8 cellular contexts compared by ENCODE assay signal in the genomic region with DNA sequence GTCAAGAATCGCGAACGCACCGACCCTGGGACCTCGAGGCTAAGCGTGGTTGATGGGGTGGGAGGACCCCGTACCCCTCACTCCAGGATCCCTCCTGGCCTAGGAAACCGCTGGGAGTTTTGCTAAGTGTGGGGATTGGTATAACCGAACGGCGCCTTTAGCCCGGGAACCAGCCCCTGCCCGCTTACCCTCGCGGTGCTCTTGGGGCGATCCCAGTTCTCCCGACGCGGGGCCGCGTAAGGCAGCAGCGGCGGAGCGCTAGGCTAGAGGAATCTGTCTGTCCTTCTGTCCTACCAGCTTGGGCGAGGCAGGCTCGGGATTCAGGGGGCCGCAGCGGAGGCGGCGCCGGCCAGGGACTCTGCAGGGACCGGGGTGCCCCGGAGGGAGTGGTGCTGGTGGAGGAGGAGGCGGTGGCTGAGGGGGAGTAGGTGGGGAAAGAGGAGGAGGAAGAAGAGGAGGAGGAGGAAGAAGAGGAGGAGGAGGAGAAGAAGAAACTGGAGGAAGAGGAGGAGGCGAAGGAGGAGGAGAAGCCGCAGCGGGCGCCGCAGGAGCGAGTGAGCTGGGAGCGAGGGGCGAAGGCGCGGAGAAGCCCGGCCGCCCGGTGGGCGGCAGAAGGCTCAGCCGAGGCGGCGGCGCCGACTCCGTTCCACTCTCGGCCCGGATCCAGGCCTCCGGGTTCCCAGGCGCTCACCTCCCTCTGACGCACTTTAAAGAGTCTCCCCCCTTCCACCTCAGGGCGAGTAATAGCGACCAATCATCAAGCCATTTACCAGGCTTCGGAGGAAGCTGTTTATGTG. TPM values are rescaled to one million over a fixed set of nuclear protein-coding genes. Genes with fewer than 3 reads are reported as not detected.
A peak's percentile ranks its signal among the peaks of the same experiment; 100 is the strongest.
DNase-seq lines count a peak whose midpoint lies in the region; ATAC-seq, FAIRE-seq and TF ChIP-seq lines count a peak whose summit lies in the region.

No MANE protein-coding gene starts in this region.

- DNase-seq in BE2C (peak; percentile 45), bronchial epithelial cell (ENCODE audit: low read depth) (peak; percentile 10), kidney glomerular epithelial cell (lab: John Stamatoyannopoulos, UW) (peak; percentile 92), vagina (ENCODE audit: extremely low spot score in 2 of 2) (no peak), SKM-1 (lab: John Stamatoyannopoulos, UW; ENCODE audit: unreplicated experiment) (no peak)
- no peak for DNase-seq in effector memory CD4-positive, alpha-beta T cell

- H3K4me1 ChIP-seq in BE2C (no peaks in the 10 kb centered on the region), HUES6 (ENCODE audit: control insufficient read depth, insufficient read depth, low read length) (peaks cover 32% of the 10 kb centered on the region), vagina (peaks cover 51% of the 10 kb centered on the region)
- H3K4me1 ChIP-seq in effector memory CD4-positive, alpha-beta T cell (ENCODE audit: control insufficient read depth, insufficient read depth, low read length, poor library complexity, severe bottlenecking): peaks cover 10% of the 10 kb centered on the region

- no peaks in the 10 kb centered on the region for H3K9me3 ChIP-seq in BE2C
- H3K9me3 ChIP-seq in HUES6 (ENCODE audit: control insufficient read depth, insufficient read depth, low read depth, low read length): no peaks in the 10 kb centered on the region
- H3K9me3 ChIP-seq in vagina: no peaks in the 10 kb centered on the region
- no peaks in the 10 kb centered on the region for H3K9me3 ChIP-seq in effector memory CD4-positive, alpha-beta T cell (ENCODE audit: control insufficient read depth, low read length)

- H3K4me3 ChIP-seq in BE2C (ENCODE audit: low read depth, low read length): peak overlapping the region; percentile 11; the same call in 1 of the 2 replicates
- H3K4me3 ChIP-seq in HUES6 (ENCODE audit: low read depth, low read length): peak overlapping the region; percentile 63
- H3K4me3 ChIP-seq in bronchial epithelial cell (ENCODE audit: low read depth, low read length): no peak overlapping the region
- peak overlapping the region; percentile 38 to 54 for H3K4me3 ChIP-seq in vagina
- H3K4me3 ChIP-seq in effector memory CD4-positive, alpha-beta T cell (ENCODE audit: insufficient read depth, low read depth, low read length, poor library complexity, severe bottlenecking): no peak overlapping the region

- no peaks in the 10 kb centered on the region for H3K36me3 ChIP-seq in BE2C
- no peaks in the 10 kb centered on the region for H3K36me3 ChIP-seq in HUES6 (ENCODE audit: control insufficient read depth, insufficient read depth, low read length)
- no peaks in the 10 kb centered on the region for H3K36me3 ChIP-seq in bronchial epithelial cell (ENCODE audit: control insufficient read depth, insufficient read depth, low read length)
- no peaks in the 10 kb centered on the region for H3K36me3 ChIP-seq in vagina
- H3K36me3 ChIP-seq in effector memory CD4-positive, alpha-beta T cell (ENCODE audit: control insufficient read depth, insufficient read depth, low read length): no peaks in the 10 kb centered on the region

- FAIRE-seq in bronchial epithelial cell (lab: Jason Lieb, UNC): no peak

- H3K27ac ChIP-seq in HUES6 (ENCODE audit: low read depth, low read length): no peak overlapping the region
- H3K27ac ChIP-seq in vagina: peak overlapping the region; percentile 87
- no peak overlapping the region for H3K27ac ChIP-seq in effector memory CD4-positive, alpha-beta T cell (ENCODE audit: insufficient read depth, low read length, poor library complexity, severe bottlenecking)

- no peak for TF ChIP-seq POLR2A in vagina (IDR thresholded peaks at IDR 0.05)

- ATAC-seq in HG02973 (IDR thresholded peaks at IDR 0.05; ENCODE audit: unreplicated experiment): no peak

- no peak overlapping the region for H3K9ac ChIP-seq in HUES6 (ENCODE audit: low read length)

- H3K27me3 ChIP-seq in BE2C: peaks cover 95% of the 10 kb centered on the region
- H3K27me3 ChIP-seq in HUES6 (ENCODE audit: control insufficient read depth, insufficient read depth, low read length): peaks cover 100% of the 10 kb centered on the region
- H3K27me3 ChIP-seq in bronchial epithelial cell (ENCODE audit: control insufficient read depth, insufficient read depth, low read length): peaks cover 80% of the 10 kb centered on the region
- peaks cover 19% of the 10 kb centered on the region for H3K27me3 ChIP-seq in vagina
- peaks cover 47% of the 10 kb centered on the region for H3K27me3 ChIP-seq in effector memory CD4-positive, alpha-beta T cell (replicated peaks; ENCODE audit: control insufficient read depth, insufficient read depth, low read length, poor library complexity, severe bottlenecking)

- TF ChIP-seq CTCF in BE2C (IDR thresholded peaks at IDR 0.05; ENCODE audit: low read depth, low read length) (no peak), bronchial epithelial cell (IDR thresholded peaks at IDR 0.05; ENCODE audit: insufficient read depth, low read length, severe bottlenecking) (no peak), vagina (IDR thresholded peaks at IDR 0.05) (no peak)

- intact Hi-C loops in vagina (cut with DNase I): no loop called here

RNA-seq across cellular contexts. Expression of a gene that starts 0.4 kb away (rescaled TPM):
- not detected for polyA plus RNA-seq in BE2C (2012; ENCODE audit: insufficient read depth, insufficient read length, low read depth)
- total RNA-seq in bronchial epithelial cell: not detected in 2 replicates
- total RNA-seq in vagina: 0.74 TPM

Comparison
In these comparisons a context has a peak if more than half of its experiments do, and no peak if none do; other contexts are left out.
1. DNase-seq: peak in BE2C (single experiment), bronchial epithelial cell (single experiment) and kidney glomerular epithelial cell (single experiment); none in vagina (0 of 2), effector memory CD4-positive, alpha-beta T cell (0 of 3) and SKM-1 (single experiment).
2. H3K4me3 ChIP-seq: peak in BE2C (single experiment), HUES6 (single experiment) and vagina (2 of 2); none in bronchial epithelial cell (single experiment) and effector memory CD4-positive, alpha-beta T cell (single experiment).